35 cellular contexts compared by ENCODE assay signal in the genomic region with DNA sequence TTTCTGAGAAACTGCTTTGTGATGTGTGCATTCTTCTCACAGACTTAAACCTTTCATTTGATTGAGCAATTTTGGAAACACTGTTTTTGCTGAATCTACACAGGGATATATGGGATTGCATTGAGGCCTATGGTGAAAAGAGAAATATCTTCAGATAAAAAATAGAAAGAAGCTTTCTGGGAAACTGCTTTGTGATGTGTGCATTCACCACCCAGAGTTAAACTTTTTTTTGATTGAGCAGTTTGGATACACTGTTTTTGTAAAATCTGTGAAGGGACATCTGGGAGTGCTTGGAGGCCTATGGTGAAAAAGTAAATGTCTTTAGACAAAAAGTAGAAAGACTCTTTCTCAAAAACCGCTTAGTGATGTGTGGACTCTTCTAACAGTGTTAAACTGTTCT.
"Had no signal": no experiment of that assay in that cellular context is flagged by ENCODE, and none has a peak within 500 bp of the region (broad histone marks: within the 10 kb centered on the region; RNA-seq: fewer than 3 reads in every experiment).

No MANE protein-coding gene starts in this region.

- H3K36me3 ChIP-seq: MG63 had no signal

- H3K27me3 ChIP-seq: MG63 had no signal

- H3K4me3 ChIP-seq: MG63 had no signal

- H3K27ac ChIP-seq: KMS-11 had no signal

- DNase-seq: Karpas-422, Kasumi-1, MG63, MM.1S, MV-4-11, NCI-H1048, NCI-H1092, NCI-H1092 treated with DMSO at 0.1 percent for 48 hours, NCI-H1105, NCI-H1105 treated with DMSO at 0.1 percent for 48 hours, NCI-H1417, NCI-H1417 treated with DMSO at 0.1 percent for 48 hours, NCI-H1436, NCI-H1436 treated with DMSO at 0.1 percent for 48 hours, NCI-H146, NCI-H1694, NCI-H1694 treated with DMSO at 0.1 percent for 48 hours, NCI-H187, NCI-H187 treated with DMSO at 0.1 percent for 48 hours, NCI-H1930, NCI-H2029, NCI-H2081, NCI-H2081 treated with DMSO at 0.1 percent for 48 hours, NCI-H2107, NCI-H2171, NCI-H2171 treated with DMSO at 0.1 percent for 48 hours, NCI-H2227 treated with DMSO at 0.1 percent for 48 hours, NCI-H226, NCI-H345, NCI-H446, NCI-H446 treated with DMSO at 0.1 percent for 48 hours, NCI-H510A, NCI-H510A treated with DMSO at 0.1 percent for 48 hours, NCI-H524 had no signal

- H3K9ac ChIP-seq: KMS-11 had no signal
